In the genomic region with DNA sequence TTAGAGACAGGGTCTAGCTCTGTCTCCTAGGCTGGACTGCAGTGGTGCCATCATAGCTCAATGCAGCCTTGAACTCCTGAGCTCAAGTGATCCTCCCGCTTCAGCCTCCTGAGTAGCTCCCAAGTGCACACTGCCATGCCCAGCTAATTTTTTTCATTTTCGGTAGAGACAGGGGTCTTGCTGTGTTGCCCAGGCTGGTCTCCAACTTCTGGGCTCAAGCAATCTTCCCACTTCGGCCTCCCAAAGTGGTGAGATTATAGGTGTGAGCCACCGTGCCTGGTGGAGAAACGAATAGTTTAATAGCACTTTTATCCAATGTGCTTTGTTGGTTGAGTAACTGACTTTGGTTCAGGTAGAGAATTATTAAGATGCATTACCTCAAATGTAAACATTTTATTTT, we compare ENCODE assay signal across 30 cellular contexts. TPM values are rescaled to one million over a fixed set of nuclear protein-coding genes. Genes with fewer than 3 reads are reported as not detected.
A peak's percentile ranks its signal among the peaks of the same experiment; 100 is the strongest.
DNase-seq lines count a peak whose midpoint lies in the region; ATAC-seq and TF ChIP-seq lines count a peak whose summit lies in the region.
"Had no signal": no experiment of that assay in that cellular context is flagged by ENCODE, and none has a peak within 500 bp of the region (broad histone marks: within the 10 kb centered on the region; RNA-seq: fewer than 3 reads in every experiment).

No MANE protein-coding gene starts in this region.

- peaks cover 64% of the 10 kb centered on the region for H3K4me1 ChIP-seq in CD8-positive, alpha-beta memory T cell (ENCODE audit: insufficient read depth, low read length)
- H3K4me1 ChIP-seq: ascending aorta, HAP-1 had no signal

- no peak for ATAC-seq in activated CD8-positive, alpha-beta T cell treated with anti-CD3 and anti-CD28 coated beads for 36 hours
- no peak for ATAC-seq in activated CD8-positive, alpha-beta T cell treated with anti-CD3 and anti-CD28 coated beads, Interleukin-2, amount 10 ng/mL, durations not matched to agents 7 days and 5 days
- no peak for ATAC-seq in activated naive CD8-positive, alpha-beta T cell treated with anti-CD3 and anti-CD28 coated beads, Interleukin-2, amount 10 ng/mL, durations not matched to agents 7 days and 5 days (ENCODE audit: low read depth)
- no peak for ATAC-seq in natural killer cell treated with Interleukin-12 subunit alpha and Interleukin-12 subunit beta and Interleukin-15 and Interleukin-18, amount 100 ng/mL, for 72 hours
- no peak for ATAC-seq in HG03280 (IDR thresholded peaks at IDR 0.05; ENCODE audit: unreplicated experiment)
- no peak for ATAC-seq in HG03159 (IDR thresholded peaks at IDR 0.05; ENCODE audit: unreplicated experiment)
- ATAC-seq: activated CD4-positive, CD25-positive, alpha-beta regulatory T cell treated with anti-CD3 and anti-CD28 coated beads, Interleukin-2, amount 50 U/mL, for 24 hours; mucosa of descending colon had no signal

- H3K27me3 ChIP-seq in CD8-positive, alpha-beta memory T cell (ENCODE audit: insufficient read depth, low read length, poor library complexity, severe bottlenecking), result no peaks in the 10 kb centered on the region
- H3K27me3 ChIP-seq: ascending aorta, SJSA1 had no signal

- intact Hi-C loops in activated CD8-positive, alpha-beta T cell treated with anti-CD3 and anti-CD28 coated beads for 36 hours (cut with micrococcal nuclease), result loop anchor here (5.0 kb wide), 1 partner anchor 45 kb away; no protein-coding TSS in a partner anchor

- POLR2A ChIA-PET in activated CD8-positive, alpha-beta T cell treated with anti-CD3 and anti-CD28 coated beads for 36 hours (lab: Charles Lee), result interaction anchor here (1.0 to 8.5 kb wide), 6 partner anchors 9 to 49 kb away, joined by 3 to 65 read pairs (median 3); a partner anchor contains a TSS
- POLR2A ChIA-PET in activated CD8-positive, alpha-beta T cell treated with anti-CD3 and anti-CD28 coated beads, Interleukin-2, amount 10 ng/mL, durations not matched to agents 7 days and 5 days (lab: Charles Lee), result interaction anchor here (0.7 to 2.3 kb wide), 3 partner anchors 18 to 46 kb away, joined by 4 to 14 read pairs (median 8); no protein-coding TSS in a partner anchor
- POLR2A ChIA-PET in CD8-positive, alpha-beta memory T cell (lab: Charles Lee), result interaction anchor here (0.6 to 1.4 kb wide), 2 partner anchors 20 to 100 kb away, joined by 3 read pairs; no protein-coding TSS in a partner anchor
- POLR2A ChIA-PET in activated naive CD8-positive, alpha-beta T cell treated with anti-CD3 and anti-CD28 coated beads, Interleukin-2, amount 10 ng/mL, durations not matched to agents 7 days and 5 days (lab: Charles Lee), result interaction anchor here (1.0 kb wide), 1 partner anchor 14 kb away, joined by 3 read pairs; no protein-coding TSS in a partner anchor

- peaks cover 16% of the 10 kb centered on the region for H3K36me3 ChIP-seq in CD8-positive, alpha-beta memory T cell (ENCODE audit: insufficient read depth, low read length)
- H3K36me3 ChIP-seq: ascending aorta, cardiac muscle cell, HAP-1, SJSA1 had no signal

- H3K4me3 Mint-ChIP-seq in activated CD8-positive, alpha-beta T cell treated with anti-CD3 and anti-CD28 coated beads for 36 hours, result no peak overlapping the region
- H3K4me3 Mint-ChIP-seq in activated CD8-positive, alpha-beta T cell treated with anti-CD3 and anti-CD28 coated beads, Interleukin-2, amount 10 ng/mL, durations not matched to agents 7 days and 5 days, result no peak overlapping the region
- peak overlapping the region in 2 of 7 donors; percentile 28 to 56 for H3K4me3 Mint-ChIP-seq in CD8-positive, alpha-beta memory T cell
- no peak overlapping the region for H3K4me3 Mint-ChIP-seq in activated naive CD8-positive, alpha-beta T cell treated with anti-CD3 and anti-CD28 coated beads, Interleukin-2, amount 10 ng/mL, durations not matched to agents 7 days and 5 days
- H3K4me3 Mint-ChIP-seq in natural killer cell treated with Interleukin-12 subunit alpha and Interleukin-12 subunit beta and Interleukin-15 and Interleukin-18, amount 100 ng/mL, for 72 hours, result no peak overlapping the region
- H3K4me3 Mint-ChIP-seq: type B pancreatic cell had no signal

- peaks cover 73% of the 10 kb centered on the region for H3K4me1 Mint-ChIP-seq in activated CD8-positive, alpha-beta T cell treated with anti-CD3 and anti-CD28 coated beads for 36 hours (ENCODE audit: low read depth)
- peaks cover 70% of the 10 kb centered on the region for H3K4me1 Mint-ChIP-seq in activated CD8-positive, alpha-beta T cell treated with anti-CD3 and anti-CD28 coated beads, Interleukin-2, amount 10 ng/mL, durations not matched to agents 7 days and 5 days (ENCODE audit: low read depth)
- H3K4me1 Mint-ChIP-seq in CD8-positive, alpha-beta memory T cell, result peaks cover 66 to 86% (median 76%) of the 10 kb centered on the region in 3 donors
- peaks cover 58% of the 10 kb centered on the region for H3K4me1 Mint-ChIP-seq in activated naive CD8-positive, alpha-beta T cell treated with anti-CD3 and anti-CD28 coated beads, Interleukin-2, amount 10 ng/mL, durations not matched to agents 7 days and 5 days
- peaks cover 51 to 54% of the 10 kb centered on the region in 2 donors for H3K4me1 Mint-ChIP-seq in natural killer cell treated with Interleukin-12 subunit alpha and Interleukin-12 subunit beta and Interleukin-15 and Interleukin-18, amount 100 ng/mL, for 72 hours (ENCODE audit: low read depth in 2 of 2)

- H3K27ac Mint-ChIP-seq in activated CD8-positive, alpha-beta T cell treated with anti-CD3 and anti-CD28 coated beads for 36 hours, result peak overlapping the region; percentile 77
- H3K27ac Mint-ChIP-seq in activated CD8-positive, alpha-beta T cell treated with anti-CD3 and anti-CD28 coated beads, Interleukin-2, amount 10 ng/mL, durations not matched to agents 7 days and 5 days, result no peak overlapping the region
- H3K27ac Mint-ChIP-seq in CD8-positive, alpha-beta memory T cell, result peak overlapping the region in 6 of 8 donors; percentile 22 to 90 (median 60)
- H3K27ac Mint-ChIP-seq in activated naive CD8-positive, alpha-beta T cell treated with anti-CD3 and anti-CD28 coated beads, Interleukin-2, amount 10 ng/mL, durations not matched to agents 7 days and 5 days, result peak overlapping the region; percentile 69
- peak overlapping the region; percentile 28 to 78 for H3K27ac Mint-ChIP-seq in natural killer cell treated with Interleukin-12 subunit alpha and Interleukin-12 subunit beta and Interleukin-15 and Interleukin-18, amount 100 ng/mL, for 72 hours
- H3K27ac Mint-ChIP-seq: type B pancreatic cell had no signal

- no peak for DNase-seq in activated CD8-positive, alpha-beta T cell treated with anti-CD3 and anti-CD28 coated beads for 36 hours
- no peak for DNase-seq in activated CD8-positive, alpha-beta T cell treated with anti-CD3 and anti-CD28 coated beads, Interleukin-2, amount 10 ng/mL, durations not matched to agents 7 days and 5 days
- no peak for DNase-seq in CD8-positive, alpha-beta memory T cell
- no peak for DNase-seq in activated naive CD8-positive, alpha-beta T cell treated with anti-CD3 and anti-CD28 coated beads, Interleukin-2, amount 10 ng/mL, durations not matched to agents 7 days and 5 days
- no peak for DNase-seq in natural killer cell treated with Interleukin-12 subunit alpha and Interleukin-12 subunit beta and Interleukin-15 and Interleukin-18, amount 100 ng/mL, for 72 hours (ENCODE audit: low spot score)
- DNase-seq in CD1c-positive myeloid dendritic cell (ENCODE audit: extremely low spot score), result no peak
- DNase-seq: activated gamma-delta T cell treated with Interleukin-2 at 50 U/mL for 16 hours; COR-L47; DMS79 treated with DMSO at 0.1 percent for 48 hours; effector memory CD4-positive, alpha-beta T cell; GDM1; hippocampal formation; Kasumi-1; mucosa of descending colon; NCI-H1417 treated with DMSO at 0.1 percent for 48 hours; NCI-H2081; NCI-H2227 treated with DMSO at 0.1 percent for 48 hours; NCI-H526; OCI-M1; stimulated activated CD4-positive, alpha-beta T cell treated with anti-CD3 and anti-CD28 coated beads, Interleukin-4, amount 100 ng/mL, for 24 hours had no signal

- CTCF ChIA-PET in activated CD8-positive, alpha-beta T cell treated with anti-CD3 and anti-CD28 coated beads for 36 hours (lab: Charles Lee), result interaction anchor here (1.6 to 2.1 kb wide), 3 partner anchors 18 to 49 kb away, joined by 6 to 10 read pairs (median 6); no protein-coding TSS in a partner anchor
- CTCF ChIA-PET in activated CD8-positive, alpha-beta T cell treated with anti-CD3 and anti-CD28 coated beads, Interleukin-2, amount 10 ng/mL, durations not matched to agents 7 days and 5 days (lab: Charles Lee), result interaction anchor here (0.8 to 2.8 kb wide), 3 partner anchors 13 to 57 kb away, joined by 3 to 12 read pairs (median 7); no protein-coding TSS in a partner anchor
- CTCF ChIA-PET in CD8-positive, alpha-beta memory T cell (lab: Charles Lee), result interaction anchor here (0.6 to 2.4 kb wide), 3 partner anchors 14 to 45 kb away, joined by 3 to 11 read pairs (median 4); no protein-coding TSS in a partner anchor

- peaks cover 74% of the 10 kb centered on the region for H3K36me3 Mint-ChIP-seq in activated CD8-positive, alpha-beta T cell treated with anti-CD3 and anti-CD28 coated beads for 36 hours (ENCODE audit: low read depth)
- peaks cover 73% of the 10 kb centered on the region for H3K36me3 Mint-ChIP-seq in activated CD8-positive, alpha-beta T cell treated with anti-CD3 and anti-CD28 coated beads, Interleukin-2, amount 10 ng/mL, durations not matched to agents 7 days and 5 days (ENCODE audit: low read depth)
- H3K36me3 Mint-ChIP-seq in CD8-positive, alpha-beta memory T cell, result peaks cover 3 to 76% (median 17%) of the 10 kb centered on the region in 3 donors
- peaks cover 45% of the 10 kb centered on the region for H3K36me3 Mint-ChIP-seq in activated naive CD8-positive, alpha-beta T cell treated with anti-CD3 and anti-CD28 coated beads, Interleukin-2, amount 10 ng/mL, durations not matched to agents 7 days and 5 days
- peaks cover 21% of the 10 kb centered on the region for H3K36me3 Mint-ChIP-seq in natural killer cell treated with Interleukin-12 subunit alpha and Interleukin-12 subunit beta and Interleukin-15 and Interleukin-18, amount 100 ng/mL, for 72 hours
- H3K36me3 Mint-ChIP-seq: type B pancreatic cell had no signal

- no peaks in the 10 kb centered on the region for H3K27me3 Mint-ChIP-seq in activated CD8-positive, alpha-beta T cell treated with anti-CD3 and anti-CD28 coated beads for 36 hours
- no peaks in the 10 kb centered on the region for H3K27me3 Mint-ChIP-seq in activated CD8-positive, alpha-beta T cell treated with anti-CD3 and anti-CD28 coated beads, Interleukin-2, amount 10 ng/mL, durations not matched to agents 7 days and 5 days (ENCODE audit: low read depth)
- peaks cover 0 to 2% of the 10 kb centered on the region in 2 donors for H3K27me3 Mint-ChIP-seq in CD8-positive, alpha-beta memory T cell
- no peaks in the 10 kb centered on the region for H3K27me3 Mint-ChIP-seq in activated naive CD8-positive, alpha-beta T cell treated with anti-CD3 and anti-CD28 coated beads, Interleukin-2, amount 10 ng/mL, durations not matched to agents 7 days and 5 days
- no peaks in the 10 kb centered on the region for H3K27me3 Mint-ChIP-seq in natural killer cell treated with Interleukin-12 subunit alpha and Interleukin-12 subunit beta and Interleukin-15 and Interleukin-18, amount 100 ng/mL, for 72 hours

- no peak overlapping the region for H3K4me3 ChIP-seq in CD8-positive, alpha-beta memory T cell (ENCODE audit: low read length)
- H3K4me3 ChIP-seq: ascending aorta, cardiac muscle cell, coronary artery, HAP-1, lung, mucosa of descending colon, SJSA1 had no signal

- no peak for TF ChIP-seq CTCF in activated CD8-positive, alpha-beta T cell treated with anti-CD3 and anti-CD28 coated beads for 36 hours (IDR thresholded peaks at IDR 0.05)

- H3K27ac ChIP-seq in CD8-positive, alpha-beta memory T cell (ENCODE audit: low read depth, low read length), result no peak overlapping the region
- H3K27ac ChIP-seq: ascending aorta, cardiac muscle cell, coronary artery, SJSA1 had no signal

- H3K9me3 ChIP-seq in CD8-positive, alpha-beta memory T cell (ENCODE audit: low read length), result no peaks in the 10 kb centered on the region
- H3K9me3 ChIP-seq: ascending aorta, HAP-1, mucosa of descending colon, SJSA1 had no signal

- H3K9me3 Mint-ChIP-seq in activated CD8-positive, alpha-beta T cell treated with anti-CD3 and anti-CD28 coated beads for 36 hours, result no peaks in the 10 kb centered on the region
- no peaks in the 10 kb centered on the region for H3K9me3 Mint-ChIP-seq in activated CD8-positive, alpha-beta T cell treated with anti-CD3 and anti-CD28 coated beads, Interleukin-2, amount 10 ng/mL, durations not matched to agents 7 days and 5 days (ENCODE audit: insufficient read depth)
- H3K9me3 Mint-ChIP-seq in CD8-positive, alpha-beta memory T cell, result no peaks in the 10 kb centered on the region
- H3K9me3 Mint-ChIP-seq in activated naive CD8-positive, alpha-beta T cell treated with anti-CD3 and anti-CD28 coated beads, Interleukin-2, amount 10 ng/mL, durations not matched to agents 7 days and 5 days, result no peaks in the 10 kb centered on the region
- H3K9me3 Mint-ChIP-seq in natural killer cell treated with Interleukin-12 subunit alpha and Interleukin-12 subunit beta and Interleukin-15 and Interleukin-18, amount 100 ng/mL, for 72 hours, result no peaks in the 10 kb centered on the region
- H3K9me3 Mint-ChIP-seq: type B pancreatic cell had no signal

RNA-seq across cellular contexts. Expression of a gene that starts 20.9 kb away (rescaled TPM):
- 100 to 1,000 TPM; 152 to 158 TPM for total RNA-seq in activated CD8-positive, alpha-beta T cell treated with anti-CD3 and anti-CD28 coated beads for 36 hours
- total RNA-seq in activated CD8-positive, alpha-beta T cell treated with anti-CD3 and anti-CD28 coated beads, Interleukin-2, amount 10 ng/mL, durations not matched to agents 7 days and 5 days, result 100 to 1,000 TPM; 283 to 285 TPM
- 100 to 1,000 TPM; 157 to 165 TPM for total RNA-seq in CD8-positive, alpha-beta memory T cell
- 109 TPM for polyA plus RNA-seq in CD8-positive, alpha-beta memory T cell
- 100 to 1,000 TPM; 250 TPM for total RNA-seq in activated naive CD8-positive, alpha-beta T cell treated with anti-CD3 and anti-CD28 coated beads, Interleukin-2, amount 10 ng/mL, durations not matched to agents 7 days and 5 days
- total RNA-seq in natural killer cell treated with Interleukin-12 subunit alpha and Interleukin-12 subunit beta and Interleukin-15 and Interleukin-18, amount 100 ng/mL, for 72 hours, result 100 to 1,000 TPM; 273 to 444 TPM
